ENCODE assay signal across 8 cellular contexts in the genomic region with DNA sequence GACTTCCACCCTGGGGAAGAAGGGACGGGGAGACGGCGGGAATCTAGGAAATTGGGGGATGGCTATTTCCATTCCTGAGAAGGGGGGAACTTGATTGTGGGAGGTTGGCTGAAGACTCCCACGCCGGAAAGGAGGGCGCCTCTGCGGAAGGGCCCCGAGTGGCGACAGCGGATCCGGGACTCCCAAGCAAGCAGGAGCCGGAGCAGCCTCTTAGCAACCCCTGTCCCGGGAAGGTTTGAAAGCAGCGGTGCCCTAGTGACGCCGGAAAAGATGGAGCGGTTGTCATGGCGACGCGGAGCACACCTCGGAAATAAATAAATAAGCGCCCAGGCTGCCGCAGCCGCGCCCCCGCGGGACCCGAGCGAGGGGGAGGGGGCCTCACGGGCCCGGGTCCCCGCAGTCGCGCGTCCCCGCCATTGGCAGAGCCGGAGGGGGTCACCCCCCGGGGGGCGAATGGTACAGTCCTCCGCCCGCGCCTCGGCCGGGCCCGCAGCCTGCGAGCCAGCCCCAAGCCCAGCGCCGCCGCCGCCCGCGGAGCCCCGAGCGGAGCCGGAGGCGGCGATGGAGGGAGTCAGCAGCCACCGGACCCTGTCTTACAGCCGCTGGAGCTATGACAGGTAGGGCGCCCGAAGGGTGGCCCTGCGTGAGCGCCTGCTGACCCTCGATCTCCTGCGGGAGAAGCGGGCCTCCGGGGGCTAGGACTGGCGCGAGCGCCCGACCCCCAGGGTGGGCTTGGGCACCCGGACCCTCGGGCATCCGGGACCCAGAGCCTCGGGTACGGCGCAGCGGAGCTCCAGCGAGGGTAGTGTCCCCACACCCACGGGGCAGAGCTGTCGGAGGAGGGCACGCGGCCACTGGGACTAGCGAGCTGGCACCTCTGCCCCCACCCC. TPM values are rescaled to one million over a fixed set of nuclear protein-coding genes. Genes with fewer than 3 reads are reported as not detected.
DNase-seq lines count a peak whose midpoint lies in the region; ATAC-seq and TF ChIP-seq lines count a peak whose summit lies in the region.

No MANE protein-coding gene starts in this region.

- H4K20me1 ChIP-seq in MM.1S (ENCODE audit: insufficient read depth, low read length): no peaks in the 10 kb centered on the region

- H3K36me3 ChIP-seq in MM.1S (replicated peaks; ENCODE audit: insufficient read depth, low read length): no peaks in the 10 kb centered on the region

- H3K4me1 ChIP-seq in MM.1S (ENCODE audit: low read length): no peaks in the 10 kb centered on the region

- peak overlapping the region; percentile 28; the same call in 1 of the 2 replicates for H3K9ac ChIP-seq in MM.1S (ENCODE audit: low read length)

- ATAC-seq in left colon (peak; percentile 46), HG02938 (IDR thresholded peaks at IDR 0.05; ENCODE audit: unreplicated experiment) (no peak)

- H3K79me2 ChIP-seq in MM.1S (ENCODE audit: low read length): no peaks in the 10 kb centered on the region

- no peak overlapping the region for H3K27ac ChIP-seq in MM.1S (ENCODE audit: low read length)

- peak; percentile 83 for DNase-seq in EH (ENCODE audit: low read depth)
- peak; percentile 20 for DNase-seq in MM.1S
- DNase-seq in activated CD4-positive, alpha-beta T cell treated with anti-CD3 and anti-CD28 coated beads, Interleukin-2, amount 50 U/mL, for 48 hours: peak; percentile 51 to 63
- DNase-seq in dedifferentiated amniotic fluid mesenchymal stem cell (ENCODE audit: extremely low spot score): peak; percentile 52
- peak; percentile 61 to 67 for DNase-seq in left colon
- DNase-seq in stimulated activated CD4-positive, alpha-beta T cell treated with anti-CD3 and anti-CD28 coated beads, Interleukin-15, amount 100 ng/mL, for 48 hours (ENCODE audit: low read depth in 2 of 2): peak; percentile 25 to 26
- no peak for DNase-seq in A172 (ENCODE audit: low spot score)

- peak overlapping the region; percentile 97 for H3K4me2 ChIP-seq in MM.1S (ENCODE audit: low read depth, low read length)

- H3K4me3 ChIP-seq in MM.1S (ENCODE audit: low read length): peak overlapping the region; percentile 63

- intact Hi-C loops in left colon (cut with DNase I, micrococcal nuclease): no loop called here

- no peaks in the 10 kb centered on the region for H3K9me2 ChIP-seq in MM.1S (replicated peaks; ENCODE audit: insufficient read depth, low read length)

- no peaks in the 10 kb centered on the region for H3F3A ChIP-seq in MM.1S (ENCODE audit: insufficient read depth, low read length)

- TF ChIP-seq CTCF in MM.1S (IDR thresholded peaks at IDR 0.05; ENCODE audit: low read length): no peak

- peaks cover 23% of the 10 kb centered on the region; the same call in 1 of the 2 replicates for H3K27me3 ChIP-seq in MM.1S (replicated peaks; ENCODE audit: insufficient read depth, low read length)

- H2AFZ ChIP-seq in MM.1S (ENCODE audit: low read length): 0 out of 2 replicates have a peak overlapping the region, but pooled peaks have one; percentile 45

- no peaks in the 10 kb centered on the region for H3K9me3 ChIP-seq in MM.1S (replicated peaks; ENCODE audit: insufficient read depth, low read length)

RNA-seq across cellular contexts. Expression of a gene that starts 31.9 kb away (rescaled TPM):
- 100 to 1,000 TPM; 198 to 218 TPM for total RNA-seq in left colon
- total RNA-seq in A172 (2014; rRNA removed; shearing (Covaris generic)): 293 and 302 TPM in 2 replicates

RNA-seq across cellular contexts. Expression of a gene that starts 53.7 kb away (rescaled TPM):
- not detected for total RNA-seq in left colon
- 0.16 TPM in 1 of 2 replicates, not detected in the other for total RNA-seq in A172 (2014; rRNA removed; shearing (Covaris generic))
